9 cellular contexts compared by ENCODE assay signal in the genomic region with DNA sequence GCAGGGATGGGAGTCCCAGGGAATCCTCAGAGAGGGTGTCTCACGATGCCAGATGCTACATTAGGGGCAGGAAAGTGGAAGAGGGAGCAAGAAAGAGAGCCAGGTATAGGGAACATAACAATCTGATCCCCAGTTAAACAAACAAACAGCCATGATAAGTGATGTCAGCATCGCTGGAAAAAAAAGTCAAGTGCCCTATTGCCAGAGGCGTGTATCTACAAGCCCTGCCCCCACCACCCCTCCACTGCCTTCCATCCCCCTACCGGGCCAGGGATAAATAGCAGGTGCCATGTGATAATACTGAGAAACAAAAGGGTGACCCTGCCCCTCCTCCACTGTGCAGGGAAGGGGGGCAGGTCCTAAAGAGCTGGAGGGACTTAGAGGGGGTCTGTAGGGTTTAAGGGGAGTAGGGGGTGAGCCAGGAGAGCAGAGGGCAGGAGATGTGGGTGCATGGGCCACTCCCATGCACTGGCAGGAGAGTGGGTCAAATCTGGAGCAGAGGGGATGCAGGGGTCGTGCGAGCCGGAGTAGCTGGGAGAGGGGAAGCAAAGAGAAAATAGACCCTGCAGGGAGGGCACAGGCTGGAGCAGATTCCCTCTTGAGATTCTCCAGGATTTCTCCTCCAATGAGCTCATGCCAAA. TPM values are rescaled to one million over a fixed set of nuclear protein-coding genes. Genes with fewer than 3 reads are reported as not detected.
DNase-seq lines count a peak whose midpoint lies in the region; ATAC-seq and TF ChIP-seq lines count a peak whose summit lies in the region.
"Had no signal": no experiment of that assay in that cellular context is flagged by ENCODE, and none has a peak within 500 bp of the region (broad histone marks: within the 10 kb centered on the region; RNA-seq: fewer than 3 reads in every experiment).

No MANE protein-coding gene starts in this region.

- no peaks in the 10 kb centered on the region for H3K36me3 ChIP-seq in neural progenitor cell

- H3K27me3 ChIP-seq in neural progenitor cell (no peaks in the 10 kb centered on the region), dorsolateral prefrontal cortex (peaks cover 0 to 7% (median 0%) of the 10 kb centered on the region in 45 donors)

- intact Hi-C loops in activated B cell treated with CpG ODN at 0.5 μM for 24 hours (cut with micrococcal nuclease): no loop called here
- intact Hi-C loops in dorsolateral prefrontal cortex (cut with DNase I): loop anchor here in 1 of 2 donors (5.0 kb wide), 1 partner anchor 32 kb away; no protein-coding TSS in a partner anchor

- peak; percentile 54 for ATAC-seq in activated B cell treated with CpG ODN at 0.5 μM for 24 hours (ENCODE audit: low read depth)
- ATAC-seq in GM18511 (IDR thresholded peaks at IDR 0.05; ENCODE audit: unreplicated experiment): no peak
- ATAC-seq in HG03045 (IDR thresholded peaks at IDR 0.05; ENCODE audit: unreplicated experiment): no peak

- TF ChIP-seq CTCF in activated B cell treated with CpG ODN at 0.5 μM for 24 hours (IDR thresholded peaks at IDR 0.05) (no peak), neural progenitor cell (IDR thresholded peaks at IDR 0.05) (peak; percentile 57), dorsolateral prefrontal cortex (IDR thresholded peaks at IDR 0.05 in 54 of 56, conservative IDR thresholded peaks at IDR 0.05 in 2 of 56; ENCODE audit: low read depth in 1 of 56, partially characterized antibody in 56 of 56) (no peak)

- no peak overlapping the region for H3K4me3 Mint-ChIP-seq in activated B cell treated with CpG ODN at 0.5 μM for 24 hours
- H3K4me3 Mint-ChIP-seq in neural progenitor cell: no peak overlapping the region

- H3K36me3 Mint-ChIP-seq in activated B cell treated with CpG ODN at 0.5 μM for 24 hours (ENCODE audit: low read depth): no peaks in the 10 kb centered on the region
- H3K36me3 Mint-ChIP-seq in neural progenitor cell: no peaks in the 10 kb centered on the region

- H3K9me3 ChIP-seq in neural progenitor cell (ENCODE audit: low read depth): no peaks in the 10 kb centered on the region

- H3K9ac ChIP-seq in neural progenitor cell: no peak overlapping the region

- no peaks in the 10 kb centered on the region for H4K20me1 ChIP-seq in neural progenitor cell (ENCODE audit: low read depth)

- H3K9me3 Mint-ChIP-seq in activated B cell treated with CpG ODN at 0.5 μM for 24 hours: no peaks in the 10 kb centered on the region
- no peaks in the 10 kb centered on the region for H3K9me3 Mint-ChIP-seq in neural progenitor cell

- no peaks in the 10 kb centered on the region for H3F3A ChIP-seq in neural progenitor cell (ENCODE audit: low read depth)

- H3K27ac ChIP-seq in neural progenitor cell: no peak overlapping the region
- H3K27ac ChIP-seq in dorsolateral prefrontal cortex: no peak overlapping the region

- H3K27ac Mint-ChIP-seq in activated B cell treated with CpG ODN at 0.5 μM for 24 hours: no peak overlapping the region
- peak overlapping the region; percentile 31 for H3K27ac Mint-ChIP-seq in neural progenitor cell

- H3K27me3 Mint-ChIP-seq in activated B cell treated with CpG ODN at 0.5 μM for 24 hours (peaks cover 62% of the 10 kb centered on the region), neural progenitor cell (ENCODE audit: insufficient read depth, low read depth) (peaks cover 13% of the 10 kb centered on the region)

- H3K4me1 ChIP-seq in neural progenitor cell: peaks cover 31% of the 10 kb centered on the region

- CTCF ChIA-PET in activated B cell treated with CpG ODN at 0.5 μM for 24 hours (lab: Charles Lee): no interaction called here

- no peaks in the 10 kb centered on the region for H3K79me2 ChIP-seq in neural progenitor cell (ENCODE audit: low read depth)

- H3K4me3 ChIP-seq in neural progenitor cell (no peak overlapping the region), dorsolateral prefrontal cortex (no peak overlapping the region)

- H2AFZ ChIP-seq in neural progenitor cell (replicated peaks): no peak overlapping the region

- peak overlapping the region; percentile 57 for H3K4me2 ChIP-seq in neural progenitor cell

- DNase-seq in H4 (ENCODE audit: low spot score) (peak; percentile 25), NCI-H187 (lab: John Stamatoyannopoulos, UW) (peak; percentile 96 to 98), activated B cell treated with CpG ODN at 0.5 μM for 24 hours (no peak), neural progenitor cell (ENCODE audit: low spot score) (peak; percentile 74), NCI-H446 treated with DMSO at 0.1 percent for 48 hours (lab: John Stamatoyannopoulos, UW) (no peak), dorsolateral prefrontal cortex (no peak)
- DNase-seq: IMR-90 had no signal

- H3K4me1 Mint-ChIP-seq in activated B cell treated with CpG ODN at 0.5 μM for 24 hours (no peaks in the 10 kb centered on the region), neural progenitor cell (peaks cover 42% of the 10 kb centered on the region)

- POLR2A ChIA-PET in activated B cell treated with CpG ODN at 0.5 μM for 24 hours (lab: Charles Lee): no interaction called here

RNA-seq across cellular contexts. Expression of a gene that starts 3.4 kb away (rescaled TPM):
- total RNA-seq in H4 (2014; rRNA removed; shearing (Covaris generic)): not detected in 2 replicates
- not detected in 2 replicates for total RNA-seq in activated B cell treated with CpG ODN at 0.5 μM for 24 hours
- total RNA-seq in neural progenitor cell (ENCODE audit: low replicate concordance): not detected in 2 replicates
- total RNA-seq in dorsolateral prefrontal cortex: 1 to 10 TPM in 70 of 120 experiments, under 1 TPM in 49, not detected in 1; 0.12 to 6.7 (median 1.2) TPM
- total RNA-seq: IMR-90 had no signal

Comparison
In these comparisons a context has a peak if more than half of its experiments do, and no peak if none do; other contexts are left out.
1. DNase-seq: peak in H4 (single experiment), NCI-H187 (2 of 2) and neural progenitor cell (single experiment); none in activated B cell treated with CpG ODN at 0.5 μM for 24 hours (single experiment), NCI-H446 treated with DMSO at 0.1 percent for 48 hours (single experiment) and dorsolateral prefrontal cortex (0 of 10).